In the genomic region with DNA sequence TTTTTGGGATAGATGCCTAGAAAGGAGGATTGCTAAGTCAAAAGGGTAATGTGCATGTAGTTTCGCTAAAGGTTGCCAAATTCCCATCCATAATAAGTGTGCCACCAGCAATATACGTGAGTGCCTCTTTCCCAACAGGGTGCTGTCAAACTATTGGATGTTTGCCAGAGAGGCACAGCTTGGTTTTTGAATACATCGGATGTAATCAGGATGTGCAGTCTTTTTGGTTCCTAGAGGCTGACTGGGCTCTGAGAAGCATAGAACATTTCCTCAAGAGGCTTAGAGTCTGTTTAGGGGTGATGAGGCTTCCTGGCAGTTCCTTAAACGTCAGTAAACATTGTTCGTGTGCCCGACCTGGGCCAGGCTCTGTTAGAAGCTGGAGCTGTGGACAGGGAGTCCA, we compare ENCODE assay signal across 15 cellular contexts. TPM values are rescaled to one million over a fixed set of nuclear protein-coding genes. Genes with fewer than 3 reads are reported as not detected.
A peak's percentile ranks its signal among the peaks of the same experiment; 100 is the strongest.
DNase-seq lines count a peak whose midpoint lies in the region; ATAC-seq and TF ChIP-seq lines count a peak whose summit lies in the region.
"Had no signal": no experiment of that assay in that cellular context is flagged by ENCODE, and none has a peak within 500 bp of the region (broad histone marks: within the 10 kb centered on the region; RNA-seq: fewer than 3 reads in every experiment).

No MANE protein-coding gene starts in this region.

- DNase-seq in left cardiac atrium (peak; percentile 8), left ventricle myocardium superior (no peak), NCI-H446 treated with DMSO at 0.1 percent for 48 hours (lab: John Stamatoyannopoulos, UW) (peak; percentile 74), upper lobe of right lung (no peak), osteocyte (ENCODE audit: extremely low spot score, unreplicated experiment) (no peak), colonic mucosa (no peak)
- DNase-seq: brain microvascular endothelial cell, DND-41, heart right ventricle, MV-4-11, OCI-M1, tibial artery had no signal

- H3K9me3 ChIP-seq in upper lobe of right lung (no peaks in the 10 kb centered on the region), colonic mucosa (no peaks in the 10 kb centered on the region)
- H3K9me3 ChIP-seq: heart right ventricle, tibial artery had no signal

- H3K4me1 ChIP-seq in upper lobe of right lung: peaks cover 16% of the 10 kb centered on the region
- peaks cover 7% of the 10 kb centered on the region for H3K4me1 ChIP-seq in colonic mucosa

- no peaks in the 10 kb centered on the region for H3K27me3 Mint-ChIP-seq in osteocyte (ENCODE audit: unreplicated experiment)

- intact Hi-C loops in left cardiac atrium (cut with DNase I): no loop called here
- intact Hi-C loops in left ventricle myocardium superior (cut with micrococcal nuclease): no loop called here
- intact Hi-C loops in upper lobe of right lung (cut with DNase I): no loop called here
- intact Hi-C loops in colonic mucosa (cut with DNase I): no loop called here

- H3K4me3 Mint-ChIP-seq in osteocyte (ENCODE audit: unreplicated experiment): no peak overlapping the region

- no peaks in the 10 kb centered on the region for H3K9me3 Mint-ChIP-seq in osteocyte (ENCODE audit: unreplicated experiment)

- no peak overlapping the region for H3K27ac Mint-ChIP-seq in osteocyte (ENCODE audit: unreplicated experiment)

- no peak overlapping the region for H3K4me3 ChIP-seq in upper lobe of right lung
- H3K4me3 ChIP-seq in colonic mucosa: no peak overlapping the region
- H3K4me3 ChIP-seq: heart right ventricle, tibial artery had no signal

- no peak overlapping the region for H3K27ac ChIP-seq in upper lobe of right lung
- H3K27ac ChIP-seq in colonic mucosa: no peak overlapping the region
- H3K27ac ChIP-seq: brain microvascular endothelial cell, heart right ventricle, tibial artery, VCaP had no signal

- no peaks in the 10 kb centered on the region for H3K36me3 Mint-ChIP-seq in osteocyte (ENCODE audit: unreplicated experiment)

- TF ChIP-seq CTCF in upper lobe of right lung (IDR thresholded peaks at IDR 0.05) (no peak), osteocyte (IDR thresholded peaks at IDR 0.05) (no peak), colonic mucosa (IDR thresholded peaks at IDR 0.05) (no peak)

- peaks cover 24% of the 10 kb centered on the region for H3K4me1 Mint-ChIP-seq in osteocyte (ENCODE audit: unreplicated experiment)

- H3K36me3 ChIP-seq in upper lobe of right lung (no peaks in the 10 kb centered on the region), colonic mucosa (no peaks in the 10 kb centered on the region)
- H3K36me3 ChIP-seq: brain microvascular endothelial cell, heart right ventricle, tibial artery had no signal

- no peaks in the 10 kb centered on the region for H3K27me3 ChIP-seq in upper lobe of right lung
- no peaks in the 10 kb centered on the region for H3K27me3 ChIP-seq in colonic mucosa
- H3K27me3 ChIP-seq: brain microvascular endothelial cell, heart right ventricle, tibial artery had no signal

- H3K9ac ChIP-seq in colonic mucosa (ENCODE audit: low read depth in 2 of 2, low read length in 2 of 2): no peak overlapping the region

- ATAC-seq in left cardiac atrium: no peak
- ATAC-seq in left ventricle myocardium superior: no peak
- ATAC-seq in esophagus mucosa: peak; percentile 71
- ATAC-seq in upper lobe of right lung: peak; percentile 53
- no peak for ATAC-seq in HG03045 (IDR thresholded peaks at IDR 0.05; ENCODE audit: unreplicated experiment)

RNA-seq across cellular contexts. Expression of gene AGAP1, which starts 28.0 kb away (rescaled TPM):
- total RNA-seq in left cardiac atrium (10 to 100 TPM; 22.5 to 23.9 TPM), left ventricle myocardium superior (22.3 TPM), esophagus mucosa (17.1 TPM), upper lobe of right lung (33.4 TPM), osteocyte (40.5 and 43.8 TPM in 2 replicates), colonic mucosa (10 to 100 TPM; 62.1 to 62.9 TPM)

Comparison
In these comparisons a context has a peak if more than half of its experiments do, and no peak if none do; other contexts are left out.
1. DNase-seq: peak in left cardiac atrium (single experiment) and NCI-H446 treated with DMSO at 0.1 percent for 48 hours (single experiment); none in left ventricle myocardium superior (single experiment), upper lobe of right lung (single experiment), osteocyte (single experiment) and colonic mucosa (single experiment).
2. ATAC-seq: peak in esophagus mucosa (single experiment) and upper lobe of right lung (single experiment); none in left cardiac atrium (0 of 2), left ventricle myocardium superior (single experiment) and HG03045 (single experiment).